In genomic region chr22:20494978-20495860, GRCh38 we compare ENCODE assay signal across 9 cellular contexts. TPM values are rescaled to one million over a fixed set of nuclear protein-coding genes. Genes with fewer than 3 reads are reported as not detected.
DNase-seq lines count a peak whose midpoint lies in the region; ATAC-seq, FAIRE-seq and TF ChIP-seq lines count a peak whose summit lies in the region.
"Had no signal": no experiment of that assay in that cellular context is flagged by ENCODE, and none has a peak within 500 bp of the region (broad histone marks: within the 10 kb centered on the region; RNA-seq: fewer than 3 reads in every experiment).

A gene with protein sequence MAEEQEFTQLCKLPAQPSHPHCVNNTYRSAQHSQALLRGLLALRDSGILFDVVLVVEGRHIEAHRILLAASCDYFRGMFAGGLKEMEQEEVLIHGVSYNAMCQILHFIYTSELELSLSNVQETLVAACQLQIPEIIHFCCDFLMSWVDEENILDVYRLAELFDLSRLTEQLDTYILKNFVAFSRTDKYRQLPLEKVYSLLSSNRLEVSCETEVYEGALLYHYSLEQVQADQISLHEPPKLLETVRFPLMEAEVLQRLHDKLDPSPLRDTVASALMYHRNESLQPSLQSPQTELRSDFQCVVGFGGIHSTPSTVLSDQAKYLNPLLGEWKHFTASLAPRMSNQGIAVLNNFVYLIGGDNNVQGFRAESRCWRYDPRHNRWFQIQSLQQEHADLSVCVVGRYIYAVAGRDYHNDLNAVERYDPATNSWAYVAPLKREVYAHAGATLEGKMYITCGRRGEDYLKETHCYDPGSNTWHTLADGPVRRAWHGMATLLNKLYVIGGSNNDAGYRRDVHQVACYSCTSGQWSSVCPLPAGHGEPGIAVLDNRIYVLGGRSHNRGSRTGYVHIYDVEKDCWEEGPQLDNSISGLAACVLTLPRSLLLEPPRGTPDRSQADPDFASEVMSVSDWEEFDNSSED (minus strand): TSS chr22:20495795. CDS start chr22:20489211, 6,584 bp downstream.

- no peaks in the 10 kb centered on the region for H3K9me3 ChIP-seq in DND-41 (ENCODE audit: insufficient read depth, low read length, severe bottlenecking)
- H3K9me3 ChIP-seq in HepG2 (ENCODE audit: low read length) = no peaks in the 10 kb centered on the region

- TF ChIP-seq POLR2A in HepG2 (IDR thresholded peaks at IDR 0.05; ENCODE audit: insufficient read depth in 1 of 2, low read depth in 2 of 2, low read length in 2 of 2) = no peak; a peak in 1 of 4 replicates

- peaks cover 30% of the 10 kb centered on the region for H3K4me1 ChIP-seq in DND-41 (ENCODE audit: insufficient read depth, low read length)
- H3K4me1 ChIP-seq in HepG2 (ENCODE audit: insufficient read depth, low read length) = peaks cover 40% of the 10 kb centered on the region

- peak; percentile 24; the same call in 1 of the 2 replicates for TF ChIP-seq RAD21 in HepG2 (CRISPR knock-in tag; IDR thresholded peaks at IDR 0.05)

- DNase-seq in DND-41 (peak; percentile 31), HepG2 (ENCODE audit: low spot score) (peak; percentile 26), NCI-H510A (lab: John Stamatoyannopoulos, UW) (no peak)
- peak; percentile 7 to 61 for DNase-seq in stimulated activated effector memory CD8-positive, alpha-beta T cell treated with anti-CD3 and anti-CD28 coated beads, Interleukin-12 subunit alpha, Interleukin-12 subunit beta, amount 100 ng/mL, for 72 hours (ENCODE audit: low spot score in 2 of 2)

- 10% methylated on average over 2 of the region's 108 CpGs for WGBS in HepG2 (ENCODE audit: low lambda C conversion rate)

- CTCF ChIA-PET in HepG2 (lab: Yijun Ruan, JAX; ENCODE audit: low intra/inter-chr PET ratio, low total read pairs) = interaction anchor here (1.9 kb wide), 1 partner anchor 77 kb away, joined by 7 read pairs; no protein-coding TSS in a partner anchor

- in situ Hi-C loops in HepG2 (cut with HindIII; ENCODE audit: extremely low pct_ligation_motif_present, low pct_unique_long_range_greater_than_20kb) = no loop called here

- peaks cover 46% of the 10 kb centered on the region for H3K4me1 Mint-ChIP-seq in dendritic cell treated with granulocyte-macrophage colony-stimulating factor and Interleukin-4, amounts not matched to agents 40 ng/mL and 50 ng/mL, for 4 days (ENCODE audit: low read depth)
- peaks cover 34% of the 10 kb centered on the region for H3K4me1 Mint-ChIP-seq in stimulated activated effector memory CD8-positive, alpha-beta T cell treated with anti-CD3 and anti-CD28 coated beads, Interleukin-12 subunit alpha, Interleukin-12 subunit beta, amount 100 ng/mL, for 72 hours

- H3K36me3 ChIP-seq in DND-41 (ENCODE audit: insufficient read depth, low read length) = 0 out of 2 replicates have a peak, but pooled peaks cover 4% of the 10 kb centered on the region
- no peaks in the 10 kb centered on the region; a peak in 1 of 5 replicates for H3K36me3 ChIP-seq in HepG2 (replicated peaks in 1 of 2; ENCODE audit: control insufficient read depth in 1 of 2, insufficient read depth in 2 of 2, low read length in 2 of 2)

- peak within 1 kb of the TSS; percentile 88 for H3K4me3 Mint-ChIP-seq in dendritic cell treated with granulocyte-macrophage colony-stimulating factor and Interleukin-4, amounts not matched to agents 40 ng/mL and 50 ng/mL, for 4 days
- H3K4me3 Mint-ChIP-seq in stimulated activated effector memory CD8-positive, alpha-beta T cell treated with anti-CD3 and anti-CD28 coated beads, Interleukin-12 subunit alpha, Interleukin-12 subunit beta, amount 100 ng/mL, for 72 hours = peak within 1 kb of the TSS; percentile 90

- no peaks in the 10 kb centered on the region for H3K27me3 ChIP-seq in DND-41 (ENCODE audit: insufficient read depth, low read length, poor library complexity)
- no peaks in the 10 kb centered on the region; a peak in 1 of 5 replicates for H3K27me3 ChIP-seq in HepG2 (ENCODE audit: control insufficient read depth in 1 of 2, insufficient read depth in 2 of 2, low read length in 2 of 2)

- POLR2A ChIA-PET in HepG2 (lab: Yijun Ruan, JAX) = interaction anchor here (0.6 to 1.4 kb wide), 3 partner anchors 13 to 176 kb away, joined by 3 read pairs; partner anchors contain the start of gene DGCR6L

- H4K20me1 ChIP-seq in DND-41 (ENCODE audit: insufficient read depth, low read length) (peaks cover 15% of the 10 kb centered on the region; the same call in 1 of the 2 replicates), HepG2 (ENCODE audit: insufficient read depth, low read length) (no peaks in the 10 kb centered on the region)

- no peak for TF ChIP-seq EP300 in HepG2 (IDR thresholded peaks at IDR 0.05; ENCODE audit: low read depth in 2 of 2, low read length in 2 of 2)
- no peak for TF ChIP-seq EP300 in HepG2 (CRISPR knock-in tag; IDR thresholded peaks at IDR 0.05; ENCODE audit: borderline replicate concordance)

- H3K9ac ChIP-seq in DND-41 (ENCODE audit: low read depth, low read length) (peak within 1 kb of the TSS; percentile 84), HepG2 (ENCODE audit: insufficient read depth, low read depth, low read length) (peak within 1 kb of the TSS; percentile 94)

- TF ChIP-seq CTCF in DND-41 (IDR thresholded peaks at IDR 0.05; ENCODE audit: borderline replicate concordance, extremely low read depth, low read length, poor library complexity, severe bottlenecking) = no peak
- TF ChIP-seq CTCF in HepG2 (CRISPR knock-in tag; IDR thresholded peaks at IDR 0.05) = 0 out of 2 replicates have a peak, but pooled peaks have one; percentile 6

- no TSS peak for BruUV-seq in HepG2 (replicated peaks; lab: Mats Ljungman, UMichigan)

- intact Hi-C loops in T-helper 1 cell treated with Interleukin-12 subunit alpha and Interleukin-12 subunit beta and Interleukin-4 antibody, amounts not matched to agents 30 ng/mL and 1 ng/mL, for 36 hours (cut with micrococcal nuclease) = loop anchor here (5.0 kb wide), 1 partner anchor 173 kb away; the partner anchor contains the start of gene DGCR6L
- intact Hi-C loops in dendritic cell treated with granulocyte-macrophage colony-stimulating factor and Interleukin-4, amounts not matched to agents 40 ng/mL and 50 ng/mL, for 4 days (cut with micrococcal nuclease) = loop anchor here (2.0 kb wide), 1 partner anchor 38 kb away; no protein-coding TSS in a partner anchor
- intact Hi-C loops in HepG2 (cut with micrococcal nuclease; ENCODE audit: unreplicated experiment) = loop anchor here (10.0 kb wide), 1 partner anchor 70 kb away; no protein-coding TSS in a partner anchor

- peaks cover 57% of the 10 kb centered on the region for H3K79me2 ChIP-seq in DND-41 (ENCODE audit: insufficient read depth, low read length)
- peaks cover 23% of the 10 kb centered on the region for H3K79me2 ChIP-seq in HepG2 (ENCODE audit: insufficient read depth, low read length)

- H3K27ac ChIP-seq in DND-41 (ENCODE audit: low read length) (peak within 1 kb of the TSS; percentile 77), HepG2 (ENCODE audit: extremely low read length, insufficient read depth, low read length) (peak within 1 kb of the TSS; percentile 81)

- peaks cover 2% of the 10 kb centered on the region for H3K36me3 Mint-ChIP-seq in dendritic cell treated with granulocyte-macrophage colony-stimulating factor and Interleukin-4, amounts not matched to agents 40 ng/mL and 50 ng/mL, for 4 days (ENCODE audit: low read depth)
- H3K36me3 Mint-ChIP-seq in stimulated activated effector memory CD8-positive, alpha-beta T cell treated with anti-CD3 and anti-CD28 coated beads, Interleukin-12 subunit alpha, Interleukin-12 subunit beta, amount 100 ng/mL, for 72 hours = peaks cover 11% of the 10 kb centered on the region

- no peaks in the 10 kb centered on the region for H3K27me3 Mint-ChIP-seq in dendritic cell treated with granulocyte-macrophage colony-stimulating factor and Interleukin-4, amounts not matched to agents 40 ng/mL and 50 ng/mL, for 4 days

- ATAC-seq in DND-41 (ENCODE audit: insufficient read depth, low read depth) = peak; percentile 10; the same call in 2 of the 3 replicates
- peak; percentile 41 for ATAC-seq in GM19372 (IDR thresholded peaks at IDR 0.05; ENCODE audit: low read depth, unreplicated experiment)
- ATAC-seq in HG03439 (IDR thresholded peaks at IDR 0.05; ENCODE audit: unreplicated experiment) = peak; percentile 67
- peak; percentile 14 for ATAC-seq in HepG2
- ATAC-seq in stimulated activated effector memory CD8-positive, alpha-beta T cell treated with anti-CD3 and anti-CD28 coated beads, Interleukin-12 subunit alpha, Interleukin-12 subunit beta, amount 100 ng/mL, for 72 hours = peak; percentile 51

- no peaks in the 10 kb centered on the region for H3K9me3 Mint-ChIP-seq in dendritic cell treated with granulocyte-macrophage colony-stimulating factor and Interleukin-4, amounts not matched to agents 40 ng/mL and 50 ng/mL, for 4 days
- H3K9me3 Mint-ChIP-seq in stimulated activated effector memory CD8-positive, alpha-beta T cell treated with anti-CD3 and anti-CD28 coated beads, Interleukin-12 subunit alpha, Interleukin-12 subunit beta, amount 100 ng/mL, for 72 hours = no peaks in the 10 kb centered on the region

- H3K4me3 ChIP-seq in DND-41 (ENCODE audit: low read depth in 1 of 2, low read length in 2 of 2) (peak within 1 kb of the TSS; percentile 56 to 73), HepG2 (replicated peaks in 1 of 3; ENCODE audit: insufficient read depth in 1 of 3, low read depth in 2 of 3, low read length in 3 of 3) (peak within 1 kb of the TSS; percentile 69 to 88 (median 76))

- H3K4me2 ChIP-seq in DND-41 (ENCODE audit: insufficient read depth, low read length) (peak within 1 kb of the TSS; percentile 85), HepG2 (ENCODE audit: low read depth, low read length) (peak within 1 kb of the TSS; percentile 100)

- peak within 1 kb of the TSS; percentile 94 for H3K27ac Mint-ChIP-seq in dendritic cell treated with granulocyte-macrophage colony-stimulating factor and Interleukin-4, amounts not matched to agents 40 ng/mL and 50 ng/mL, for 4 days
- peak within 1 kb of the TSS; percentile 75 for H3K27ac Mint-ChIP-seq in stimulated activated effector memory CD8-positive, alpha-beta T cell treated with anti-CD3 and anti-CD28 coated beads, Interleukin-12 subunit alpha, Interleukin-12 subunit beta, amount 100 ng/mL, for 72 hours

- FAIRE-seq in HepG2 (lab: Jason Lieb, UNC) = no peak
- FAIRE-seq: colon had no signal

- peak within 1 kb of the TSS; percentile 88 for H2AFZ ChIP-seq in DND-41 (ENCODE audit: low read depth, low read length)
- peak within 1 kb of the TSS; percentile 83 for H2AFZ ChIP-seq in HepG2 (ENCODE audit: low read length)

RNA-seq across cellular contexts. Expression of the gene that starts here (rescaled TPM):
- total RNA-seq in T-helper 1 cell treated with Interleukin-12 subunit alpha and Interleukin-12 subunit beta and Interleukin-4 antibody, amounts not matched to agents 30 ng/mL and 1 ng/mL, for 36 hours = 29.7 and 30.1 TPM in 2 replicates
- total RNA-seq in HepG2 (2016; rRNA removed; fragmentation: Illumina TruSeq; extraction: Trizol) = 11.3 and 14.8 TPM in 2 replicates
- 3.5 and 4.2 TPM in 2 replicates for total RNA-seq in HepG2 (2016; cell fraction: cytosol; rRNA removed; fragmentation: Illumina TruSeq; extraction: Trizol; ENCODE audit: low read depth)
- total RNA-seq in HepG2 (2016; cell fraction: insoluble cytoplasmic fraction; rRNA removed; fragmentation: Illumina TruSeq; extraction: Trizol) = 9.8 and 17.0 TPM in 2 replicates
- 5.6 and 6.4 TPM in 2 replicates for total RNA-seq in HepG2 (2016; cell fraction: membrane; rRNA removed; fragmentation: Illumina TruSeq; extraction: Trizol)
- total RNA-seq in HepG2 (2016; cell fraction: nucleus; rRNA removed; fragmentation: Illumina TruSeq; extraction: Trizol) = 16.4 and 19.9 TPM in 2 replicates
- 10.9 and 15.8 TPM in 2 replicates for polyA plus RNA-seq in HepG2 (2011; rRNA removed)
- polyA plus RNA-seq in HepG2 (2011; cell fraction: cytosol; rRNA removed) = 10.9 and 13.2 TPM in 2 replicates
- 24.9 and 26.8 TPM in 2 replicates for polyA plus RNA-seq in HepG2 (2011; cell fraction: nucleus; rRNA removed)
- polyA plus RNA-seq in HepG2 (2012) = 7.6 and 8.3 TPM in 2 replicates
- polyA plus RNA-seq in HepG2 (2016; cell fraction: cytosol; fragmentation: Illumina TruSeq; extraction: Trizol; ENCODE audit: low read depth) = 0.76 and 1.1 TPM in 2 replicates
- 7.9 and 10.3 TPM in 2 replicates for polyA plus RNA-seq in HepG2 (2016; cell fraction: insoluble cytoplasmic fraction; fragmentation: Illumina TruSeq; extraction: Trizol; ENCODE audit: low read depth)
- 1.1 and 1.6 TPM in 2 replicates for polyA plus RNA-seq in HepG2 (2016; cell fraction: membrane; fragmentation: Illumina TruSeq; extraction: Trizol; ENCODE audit: low read depth)
- 21.4 and 25.4 TPM in 2 replicates for polyA plus RNA-seq in HepG2 (2016; cell fraction: nucleus; fragmentation: Illumina TruSeq; extraction: Trizol; ENCODE audit: insufficient read depth, low read depth)
- polyA minus RNA-seq in HepG2 (2011; rRNA and poly(A)+ RNA removed; ENCODE audit: low replicate concordance) = 12.1 and 32.8 TPM in 2 replicates
- polyA minus RNA-seq in HepG2 (2011; cell fraction: cytosol; rRNA and poly(A)+ RNA removed) = 6.0 and 10.6 TPM in 2 replicates
- polyA minus RNA-seq in HepG2 (2011; cell fraction: nucleus; rRNA and poly(A)+ RNA removed) = 17.1 and 18.6 TPM in 2 replicates

Comparison
In these comparisons a context has a peak if more than half of its experiments do, and no peak if none do; other contexts are left out.
1. ATAC-seq: peak in every context shown above with its lines; median percentile 67 in HG03439; 51 in stimulated activated effector memory CD8-positive, alpha-beta T cell treated with anti-CD3 and anti-CD28 coated beads, Interleukin-12 subunit alpha, Interleukin-12 subunit beta, amount 100 ng/mL, for 72 hours; 41 in GM19372; 14 in HepG2; 10 in DND-41.